Comparison of ENCODE assay signal across 16 cellular contexts in genomic region chr1:3084154-3084553, GRCh38. TPM values are rescaled to one million over a fixed set of nuclear protein-coding genes. Genes with fewer than 3 reads are reported as not detected.
DNase-seq lines count a peak whose midpoint lies in the region; ATAC-seq and TF ChIP-seq lines count a peak whose summit lies in the region.
"Had no signal": no experiment of that assay in that cellular context is flagged by ENCODE, and none has a peak within 500 bp of the region (broad histone marks: within the 10 kb centered on the region; RNA-seq: fewer than 3 reads in every experiment).

No MANE protein-coding gene starts in this region.

- TF ChIP-seq CTCF in heart left ventricle (IDR thresholded peaks at IDR 0.05) (no peak), ascending aorta (IDR thresholded peaks at IDR 0.05) (no peak), thoracic aorta (IDR thresholded peaks at IDR 0.05) (no peak), gastroesophageal sphincter (IDR thresholded peaks at IDR 0.05) (no peak), mesothelial cell of epicardium (IDR thresholded peaks at IDR 0.05; ENCODE audit: unreplicated experiment) (no peak), upper lobe of right lung (IDR thresholded peaks at IDR 0.05) (no peak)

- no peak for TF ChIP-seq POLR2A in heart left ventricle (IDR thresholded peaks at IDR 0.05)
- no peak for TF ChIP-seq POLR2A in gastroesophageal sphincter (IDR thresholded peaks at IDR 0.05)

- ATAC-seq in heart left ventricle (peak in 1 of 4 donors; percentile 5), Right ventricle myocardium inferior (no peak), left ventricle myocardium superior (peak; percentile 13), thoracic aorta (ENCODE audit: insufficient number of reproducible peaks, low FRiP score, low read depth) (no peak), gastroesophageal sphincter (no peak), upper lobe of right lung (no peak)

- peak overlapping the region in 8 of 12 donors; percentile 43 to 81 (median 72) for H3K27ac ChIP-seq in heart left ventricle
- peak overlapping the region; percentile 46 to 100 for H3K27ac ChIP-seq in ascending aorta
- peak overlapping the region; percentile 11 to 53 for H3K27ac ChIP-seq in thoracic aorta
- H3K27ac ChIP-seq in gastroesophageal sphincter = no peak overlapping the region
- no peak overlapping the region for H3K27ac ChIP-seq in upper lobe of right lung
- H3K27ac ChIP-seq: BLaER1 treated with 17β-estradiol and CSF1 and Interleukin-3, amounts not matched to agents 10 nM and 100 nM; HL-60 had no signal

- H3K4me1 ChIP-seq in heart left ventricle (peaks cover 0 to 41% (median 12%) of the 10 kb centered on the region in 12 donors), ascending aorta (peaks cover 15 to 46% of the 10 kb centered on the region in 2 donors), thoracic aorta (ENCODE audit: control insufficient read depth in 1 of 2, low read depth in 2 of 2) (peaks cover 13 to 85% of the 10 kb centered on the region in 2 donors), gastroesophageal sphincter (no peaks in the 10 kb centered on the region), upper lobe of right lung (peaks cover 9% of the 10 kb centered on the region)

- H3K4me3 Mint-ChIP-seq in mesothelial cell of epicardium = no peak overlapping the region
- H3K4me3 Mint-ChIP-seq: CD4-positive, CD25-positive, alpha-beta regulatory T cell; HFFc6 had no signal

- no peaks in the 10 kb centered on the region for H3K36me3 Mint-ChIP-seq in mesothelial cell of epicardium
- H3K36me3 Mint-ChIP-seq: CD4-positive, CD25-positive, alpha-beta regulatory T cell had no signal

- peaks cover 0 to 2% (median 0%) of the 10 kb centered on the region in 9 donors for H3K27me3 ChIP-seq in heart left ventricle
- H3K27me3 ChIP-seq in ascending aorta = no peaks in the 10 kb centered on the region
- H3K27me3 ChIP-seq in thoracic aorta (replicated peaks; ENCODE audit: insufficient read depth) = no peaks in the 10 kb centered on the region
- H3K27me3 ChIP-seq in gastroesophageal sphincter = peaks cover 40% of the 10 kb centered on the region
- H3K27me3 ChIP-seq in upper lobe of right lung = peaks cover 7% of the 10 kb centered on the region

- no peaks in the 10 kb centered on the region for H3K9me3 ChIP-seq in heart left ventricle
- H3K9me3 ChIP-seq in ascending aorta = no peaks in the 10 kb centered on the region
- no peaks in the 10 kb centered on the region for H3K9me3 ChIP-seq in thoracic aorta
- H3K9me3 ChIP-seq in gastroesophageal sphincter = no peaks in the 10 kb centered on the region
- no peaks in the 10 kb centered on the region for H3K9me3 ChIP-seq in upper lobe of right lung
- H3K9me3 ChIP-seq: BLaER1 treated with 17β-estradiol and CSF1 and Interleukin-3, amounts not matched to agents 10 nM and 100 nM had no signal

- H3K4me3 ChIP-seq in heart left ventricle (peak overlapping the region in 1 of 12 donors; percentile 12), ascending aorta (peak overlapping the region in 1 of 2 donors; percentile 8), thoracic aorta (no peak overlapping the region), gastroesophageal sphincter (no peak overlapping the region), upper lobe of right lung (no peak overlapping the region)
- H3K4me3 ChIP-seq: BLaER1 treated with 17β-estradiol and CSF1 and Interleukin-3, amounts not matched to agents 10 nM and 100 nM had no signal

- H3K9me3 Mint-ChIP-seq in mesothelial cell of epicardium = no peaks in the 10 kb centered on the region
- H3K9me3 Mint-ChIP-seq: CD4-positive, CD25-positive, alpha-beta regulatory T cell had no signal

- peaks cover 40% of the 10 kb centered on the region for H3K27me3 Mint-ChIP-seq in mesothelial cell of epicardium (ENCODE audit: low read depth)
- H3K27me3 Mint-ChIP-seq: CD4-positive, CD25-positive, alpha-beta regulatory T cell had no signal

- WGBS in heart left ventricle, 4 donors = 63 to 72% (median 67%) methylated on average over 12 to 16 of the region's 16 CpGs
- WGBS in gastroesophageal sphincter (ENCODE audit: low coverage in 1 of 2), 2 donors = no CpG with 5 or more reads among the region's 16 CpGs

- DNase-seq in heart left ventricle (no peak), Right ventricle myocardium inferior (ENCODE audit: missing footprints) (no peak), ascending aorta (ENCODE audit: low spot score in 2 of 2) (no peak), left ventricle myocardium superior (no peak), thoracic aorta (ENCODE audit: low spot score) (no peak), mesothelial cell of epicardium (ENCODE audit: low spot score in 2 of 2, unreplicated experiment in 2 of 2) (no peak), upper lobe of right lung (no peak)
- DNase-seq: ACHN; CD4-positive, CD25-positive, alpha-beta regulatory T cell; EL; GOT3; HCEC 1CT; HFFc6 had no signal

- TF ChIP-seq EP300 in gastroesophageal sphincter (IDR thresholded peaks at IDR 0.05) = no peak

- no peaks in the 10 kb centered on the region for H3K4me1 Mint-ChIP-seq in mesothelial cell of epicardium

- intact Hi-C loops in heart left ventricle (cut with DNase I) (no loop called here), Right ventricle myocardium inferior (cut with DNase I) (no loop called here), ascending aorta (cut with DNase I) (no loop called here), left ventricle myocardium superior (cut with micrococcal nuclease) (no loop called here), upper lobe of right lung (cut with DNase I) (no loop called here)

- no peak overlapping the region for H3K27ac Mint-ChIP-seq in mesothelial cell of epicardium
- H3K27ac Mint-ChIP-seq: CD4-positive, CD25-positive, alpha-beta regulatory T cell; HFFc6 had no signal

- H3K36me3 ChIP-seq in heart left ventricle = no peaks in the 10 kb centered on the region
- no peaks in the 10 kb centered on the region for H3K36me3 ChIP-seq in ascending aorta
- no peaks in the 10 kb centered on the region for H3K36me3 ChIP-seq in thoracic aorta
- H3K36me3 ChIP-seq in gastroesophageal sphincter = no peaks in the 10 kb centered on the region
- H3K36me3 ChIP-seq in upper lobe of right lung = no peaks in the 10 kb centered on the region
- H3K36me3 ChIP-seq: BLaER1 treated with 17β-estradiol and CSF1 and Interleukin-3, amounts not matched to agents 10 nM and 100 nM had no signal

RNA-seq across cellular contexts. Expression of gene PRDM16, which starts 15.2 kb away (rescaled TPM):
- total RNA-seq in heart left ventricle = 10 to 100 TPM in 7 of 9 donors, 1 to 10 TPM in 2; 6.0 to 22.7 (median 14.4) TPM
- polyA plus RNA-seq in heart left ventricle = 10 to 100 TPM; 11.3 to 13.1 TPM
- total RNA-seq in Right ventricle myocardium inferior = 12.8 TPM
- total RNA-seq in ascending aorta = 84.2 TPM
- 17.7 TPM for total RNA-seq in left ventricle myocardium superior
- total RNA-seq in thoracic aorta = 10 to 100 TPM; 68.9 to 85.4 TPM
- 1 to 10 TPM; 1.1 to 3.4 (median 1.6) TPM for total RNA-seq in gastroesophageal sphincter
- 1.2 to 2.1 TPM (median 1.4 TPM) in 3 replicates for total RNA-seq in mesothelial cell of epicardium
- 21.0 TPM for total RNA-seq in upper lobe of right lung
- total RNA-seq: HFFc6 had no signal
- polyA plus RNA-seq: CD4-positive, CD25-positive, alpha-beta regulatory T cell had no signal

Comparison
In these comparisons a context has a peak if more than half of its experiments do, and no peak if none do; other contexts are left out.
1. H3K27ac ChIP-seq: peak in heart left ventricle (8 of 12), ascending aorta (2 of 2) and thoracic aorta (2 of 2); none in gastroesophageal sphincter (0 of 4) and upper lobe of right lung (single experiment).